ENCODE assay signal across 11 cellular contexts in the genomic region with DNA sequence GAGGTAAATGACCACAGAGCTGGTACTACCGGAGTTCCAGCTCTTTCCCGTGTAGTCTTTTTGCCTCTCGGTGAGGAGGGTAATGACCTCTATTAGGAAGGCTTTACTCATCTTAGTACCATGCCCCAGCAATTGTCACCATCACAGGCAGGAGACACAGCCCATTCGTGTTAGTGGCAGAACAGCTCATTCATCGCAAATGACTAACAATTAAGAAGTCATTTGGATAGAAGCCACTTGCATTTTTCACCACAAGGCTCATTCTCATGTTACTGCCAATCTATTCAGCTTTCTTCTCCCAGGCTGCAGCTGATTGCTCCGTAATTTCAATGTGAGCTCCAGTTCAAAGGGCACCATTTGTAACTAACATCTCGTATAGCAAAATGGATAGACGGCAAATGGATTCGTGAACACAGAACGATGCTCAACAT.
DNase-seq lines count a peak whose midpoint lies in the region; TF ChIP-seq lines count a peak whose summit lies in the region.
"Had no signal": no experiment of that assay in that cellular context is flagged by ENCODE, and none has a peak within 500 bp of the region (broad histone marks: within the 10 kb centered on the region; RNA-seq: fewer than 3 reads in every experiment).

No MANE protein-coding gene starts in this region.

- H2BK5ac ChIP-seq in mesenchymal stem cell (ENCODE audit: low read depth, low read length, poor library complexity, severe bottlenecking) = no peak overlapping the region

- no peak overlapping the region for H3K27ac ChIP-seq in SJCRH30
- no peak overlapping the region for H3K27ac ChIP-seq in mesenchymal stem cell (ENCODE audit: low read length, poor library complexity, severe bottlenecking)
- no peak overlapping the region for H3K27ac ChIP-seq in tibial nerve

- no peak overlapping the region for H2BK120ac ChIP-seq in mesenchymal stem cell (ENCODE audit: low read depth, low read length)

- no peak for TF ChIP-seq POLR2A in tibial nerve (IDR thresholded peaks at IDR 0.05)

- no peak overlapping the region for H2AFZ ChIP-seq in mesenchymal stem cell (ENCODE audit: low read depth, low read length)

- no peak overlapping the region for H3K4ac ChIP-seq in mesenchymal stem cell (ENCODE audit: low read depth in 1 of 2, low read length in 2 of 2)

- H4K91ac ChIP-seq in mesenchymal stem cell (ENCODE audit: low read length) = no peak overlapping the region

- WGBS in mesenchymal stem cell = 74% methylated on average over 10 of the region's 10 CpGs
- whole genome bisulfite sequencing in tibial nerve, 2 donors = 22 to 37% methylated on average over 10 of the region's 10 CpGs

- H2AK5ac ChIP-seq in mesenchymal stem cell (ENCODE audit: low read length, severe bottlenecking) = no peak overlapping the region

- H3K79me1 ChIP-seq in mesenchymal stem cell (replicated peaks; ENCODE audit: low read length, poor library complexity, severe bottlenecking) = no peaks in the 10 kb centered on the region

- H3K36me3 ChIP-seq in SJCRH30 = no peaks in the 10 kb centered on the region
- no peaks in the 10 kb centered on the region for H3K36me3 ChIP-seq in mesenchymal stem cell (ENCODE audit: control insufficient read depth in 1 of 2, insufficient read depth in 2 of 2, low read depth in 1 of 2, low read length in 2 of 2)
- H3K36me3 ChIP-seq in tibial nerve = no peaks in the 10 kb centered on the region

- no peaks in the 10 kb centered on the region for H3K27me3 ChIP-seq in SJCRH30
- no peaks in the 10 kb centered on the region for H3K27me3 ChIP-seq in mesenchymal stem cell (ENCODE audit: control insufficient read depth in 1 of 2, insufficient read depth in 1 of 2, low read length in 2 of 2)
- no peaks in the 10 kb centered on the region for H3K27me3 ChIP-seq in tibial nerve

- no peak for TF ChIP-seq EP300 in tibial nerve (IDR thresholded peaks at IDR 0.05)

- H4K8ac ChIP-seq in mesenchymal stem cell (ENCODE audit: low read length) = no peak overlapping the region

- H3K4me2 ChIP-seq in mesenchymal stem cell (ENCODE audit: low read length, poor library complexity, severe bottlenecking) = no peak overlapping the region

- H3K4me1 ChIP-seq in SJCRH30 = peaks cover 10% of the 10 kb centered on the region
- peaks cover 2% of the 10 kb centered on the region for H3K4me1 ChIP-seq in mesenchymal stem cell (ENCODE audit: control insufficient read depth, insufficient read depth, low read depth, low read length)
- no peaks in the 10 kb centered on the region for H3K4me1 ChIP-seq in tibial nerve

- no peak overlapping the region for H3K14ac ChIP-seq in mesenchymal stem cell (ENCODE audit: low read length in 2 of 2)

- DNase-seq in EH (ENCODE audit: low read depth) = peak; percentile 96
- peak; percentile 77 for DNase-seq in NCI-H1436 (lab: John Stamatoyannopoulos, UW)
- peak in 1 of 2 experiments; percentile 31 for DNase-seq in SJCRH30
- peak; percentile 26 for DNase-seq in mesenchymal stem cell
- DNase-seq in tibial nerve (ENCODE audit: low spot score in 2 of 2) = no peak
- no peak for DNase-seq in GDM1 (lab: John Stamatoyannopoulos, UW)
- DNase-seq in HPDE6-E6E7 (ENCODE audit: extremely low spot score) = no peak
- no peak for DNase-seq in D341Med (ENCODE audit: low spot score)
- DNase-seq: erythroblast, H7, OCI-M1 had no signal

- H3K18ac ChIP-seq in mesenchymal stem cell (ENCODE audit: low read depth in 1 of 2, low read length in 2 of 2) = no peak overlapping the region

- H2BK15ac ChIP-seq in mesenchymal stem cell (ENCODE audit: low read depth, poor library complexity, severe bottlenecking) = no peak overlapping the region

- H3K23ac ChIP-seq in mesenchymal stem cell (ENCODE audit: low read length in 2 of 2) = no peak overlapping the region

- no peaks in the 10 kb centered on the region for H3K9me3 ChIP-seq in SJCRH30 (replicated peaks)
- no peaks in the 10 kb centered on the region for H3K9me3 ChIP-seq in mesenchymal stem cell (ENCODE audit: control insufficient read depth, low read length)
- peaks cover 0 to 4% (median 0%) of the 10 kb centered on the region in 4 donors for H3K9me3 ChIP-seq in tibial nerve

- TF ChIP-seq CTCF in tibial nerve (IDR thresholded peaks at IDR 0.05) = no peak

- H3K9ac ChIP-seq in mesenchymal stem cell (ENCODE audit: low read length) = no peak overlapping the region

- no peak overlapping the region for H2BK12ac ChIP-seq in mesenchymal stem cell (ENCODE audit: low read length in 2 of 2)

- H3K4me3 ChIP-seq in SJCRH30 = peak overlapping the region; percentile 17; the same call in 1 of the 2 replicates
- H3K4me3 ChIP-seq in mesenchymal stem cell (ENCODE audit: insufficient read depth in 1 of 2, low read depth in 1 of 2, low read length in 2 of 2) = no peak overlapping the region
- no peak overlapping the region for H3K4me3 ChIP-seq in tibial nerve

Comparison
In these comparisons a context has a peak if more than half of its experiments do, and no peak if none do; other contexts are left out.
1. DNase-seq: peak in EH (single experiment), NCI-H1436 (single experiment) and mesenchymal stem cell (single experiment); none in tibial nerve (0 of 2), GDM1 (single experiment), HPDE6-E6E7 (single experiment) and D341Med (single experiment).